Comparison of ENCODE assay signal across 1 cellular context in the genomic region with DNA sequence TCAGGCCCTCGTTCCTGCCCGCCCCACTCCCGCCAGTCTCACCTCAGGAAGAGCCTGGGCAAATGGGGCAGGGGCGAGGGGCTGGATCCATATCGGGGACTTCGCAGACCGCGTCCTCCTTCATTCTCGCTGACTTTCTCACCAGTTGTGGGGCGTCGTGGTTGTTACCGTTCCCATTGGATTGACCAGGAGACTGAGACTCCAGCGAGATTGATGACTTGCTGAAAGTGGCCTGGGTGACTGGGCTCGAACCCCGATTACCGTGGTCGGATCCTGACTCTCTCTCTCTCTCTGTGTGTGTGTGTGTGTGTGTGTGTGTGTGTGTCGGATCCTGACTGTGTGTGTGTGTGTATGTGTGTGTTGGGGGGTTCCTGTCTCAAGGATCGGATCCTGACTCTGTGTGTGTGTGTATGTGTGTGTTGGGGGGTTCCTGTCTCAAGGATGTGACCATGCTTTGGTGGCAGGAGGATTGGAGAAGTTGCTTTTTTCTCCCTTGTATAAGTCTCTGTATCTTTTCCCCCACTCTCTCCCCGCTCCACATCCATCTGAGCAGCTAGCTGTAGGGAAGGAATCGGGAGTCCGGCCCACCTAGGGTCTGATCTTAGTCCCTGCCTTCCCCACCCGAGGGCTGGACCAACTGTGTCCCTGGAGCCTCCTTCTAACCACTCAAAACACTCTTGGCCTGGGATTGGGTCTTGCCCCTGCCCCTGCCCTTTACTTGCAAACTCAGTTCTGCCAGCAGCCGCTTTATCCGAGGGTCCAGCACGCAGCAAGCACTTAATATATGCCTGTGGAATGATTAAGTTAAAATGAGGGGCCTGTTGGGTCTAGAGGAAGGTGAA.
TF ChIP-seq lines count a peak whose summit lies in the region.

No MANE protein-coding gene starts in this region.

TF ChIP-seq in K562, 482 proteins besides CTCF, POLR2A, EP300 and RAD21 (continued from another document and continues in another):
- TF ChIP-seq, protein P1, sequence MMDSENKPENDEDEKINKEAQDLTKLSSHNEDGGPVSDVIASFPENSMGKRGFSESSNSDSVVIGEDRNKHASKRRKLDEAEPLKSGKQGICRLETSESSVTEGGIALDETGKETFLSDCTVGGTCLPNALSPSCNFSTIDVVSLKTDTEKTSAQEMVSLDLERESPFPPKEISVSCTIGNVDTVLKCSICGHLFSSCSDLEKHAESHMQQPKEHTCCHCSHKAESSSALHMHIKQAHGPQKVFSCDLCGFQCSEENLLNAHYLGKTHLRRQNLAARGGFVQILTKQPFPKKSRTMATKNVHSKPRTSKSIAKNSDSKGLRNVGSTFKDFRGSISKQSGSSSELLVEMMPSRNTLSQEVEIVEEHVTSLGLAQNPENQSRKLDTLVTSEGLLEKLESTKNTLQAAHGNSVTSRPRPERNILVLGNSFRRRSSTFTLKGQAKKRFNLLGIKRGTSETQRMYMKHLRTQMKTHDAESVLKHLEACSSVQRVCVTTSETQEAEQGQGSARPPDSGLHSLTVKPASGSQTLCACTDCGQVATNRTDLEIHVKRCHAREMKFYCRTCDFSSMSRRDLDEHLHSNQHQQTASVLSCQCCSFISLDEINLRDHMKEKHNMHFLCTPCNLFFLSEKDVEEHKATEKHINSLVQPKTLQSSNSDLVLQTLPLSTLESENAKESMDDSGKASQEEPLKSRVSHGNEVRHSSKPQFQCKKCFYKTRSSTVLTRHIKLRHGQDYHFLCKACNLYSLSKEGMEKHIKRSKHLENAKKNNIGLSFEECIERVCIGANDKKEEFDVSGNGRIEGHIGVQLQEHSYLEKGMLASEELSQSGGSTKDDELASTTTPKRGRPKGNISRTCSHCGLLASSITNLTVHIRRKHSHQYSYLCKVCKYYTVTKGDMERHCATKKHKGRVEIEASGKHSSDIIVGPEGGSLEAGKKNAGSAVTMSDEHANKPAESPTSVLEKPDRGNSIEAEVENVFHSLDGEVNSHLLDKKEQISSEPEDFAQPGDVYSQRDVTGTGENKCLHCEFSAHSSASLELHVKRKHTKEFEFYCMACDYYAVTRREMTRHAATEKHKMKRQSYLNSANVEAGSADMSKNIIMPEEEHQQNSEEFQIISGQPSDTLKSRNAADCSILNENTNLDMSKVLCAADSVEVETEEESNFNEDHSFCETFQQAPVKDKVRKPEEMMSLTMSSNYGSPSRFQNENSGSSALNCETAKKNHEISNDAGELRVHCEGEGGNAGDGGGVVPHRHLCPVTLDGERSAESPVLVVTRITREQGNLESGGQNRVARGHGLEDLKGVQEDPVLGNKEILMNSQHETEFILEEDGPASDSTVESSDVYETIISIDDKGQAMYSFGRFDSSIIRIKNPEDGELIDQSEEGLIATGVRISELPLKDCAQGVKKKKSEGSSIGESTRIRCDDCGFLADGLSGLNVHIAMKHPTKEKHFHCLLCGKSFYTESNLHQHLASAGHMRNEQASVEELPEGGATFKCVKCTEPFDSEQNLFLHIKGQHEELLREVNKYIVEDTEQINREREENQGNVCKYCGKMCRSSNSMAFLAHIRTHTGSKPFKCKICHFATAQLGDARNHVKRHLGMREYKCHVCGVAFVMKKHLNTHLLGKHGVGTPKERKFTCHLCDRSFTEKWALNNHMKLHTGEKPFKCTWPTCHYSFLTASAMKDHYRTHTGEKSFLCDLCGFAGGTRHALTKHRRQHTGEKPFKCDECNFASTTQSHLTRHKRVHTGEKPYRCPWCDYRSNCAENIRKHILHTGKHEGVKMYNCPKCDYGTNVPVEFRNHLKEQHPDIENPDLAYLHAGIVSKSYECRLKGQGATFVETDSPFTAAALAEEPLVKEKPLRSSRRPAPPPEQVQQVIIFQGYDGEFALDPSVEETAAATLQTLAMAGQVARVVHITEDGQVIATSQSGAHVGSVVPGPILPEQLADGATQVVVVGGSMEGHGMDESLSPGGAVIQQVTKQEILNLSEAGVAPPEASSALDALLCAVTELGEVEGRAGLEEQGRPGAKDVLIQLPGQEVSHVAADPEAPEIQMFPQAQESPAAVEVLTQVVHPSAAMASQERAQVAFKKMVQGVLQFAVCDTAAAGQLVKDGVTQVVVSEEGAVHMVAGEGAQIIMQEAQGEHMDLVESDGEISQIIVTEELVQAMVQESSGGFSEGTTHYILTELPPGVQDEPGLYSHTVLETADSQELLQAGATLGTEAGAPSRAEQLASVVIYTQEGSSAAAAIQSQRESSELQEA (IDR thresholded peaks at IDR 0.05; ENCODE audit: low read depth), result peak; percentile 51; the same call in 1 of the 2 replicates
- TF ChIP-seq SP2 (IDR thresholded peaks at IDR 0.05; ENCODE audit: extremely low read depth, low read depth, low read length, poor library complexity, severe bottlenecking), result no peak
- no peak for TF ChIP-seq ZNF778 (CRISPR knock-in tag; IDR thresholded peaks at IDR 0.05)
- peak; percentile 88; the same call in 1 of the 2 replicates for TF ChIP-seq HDGF (IDR thresholded peaks at IDR 0.05)
- TF ChIP-seq MAZ (CRISPR knock-in tag; conservative IDR thresholded peaks at IDR 0.05 in 1 of 2, IDR thresholded peaks at IDR 0.05 in 1 of 2), result peak in 1 of 2 experiments; percentile 39; a peak in 2 of 4 replicates
- TF ChIP-seq RCOR1 (IDR thresholded peaks at IDR 0.05; ENCODE audit: borderline replicate concordance in 1 of 2, low read depth in 2 of 2, low read length in 2 of 2), result peak in 1 of 2 experiments; percentile 78; a peak in 2 of 4 replicates
- TF ChIP-seq, protein P2, sequence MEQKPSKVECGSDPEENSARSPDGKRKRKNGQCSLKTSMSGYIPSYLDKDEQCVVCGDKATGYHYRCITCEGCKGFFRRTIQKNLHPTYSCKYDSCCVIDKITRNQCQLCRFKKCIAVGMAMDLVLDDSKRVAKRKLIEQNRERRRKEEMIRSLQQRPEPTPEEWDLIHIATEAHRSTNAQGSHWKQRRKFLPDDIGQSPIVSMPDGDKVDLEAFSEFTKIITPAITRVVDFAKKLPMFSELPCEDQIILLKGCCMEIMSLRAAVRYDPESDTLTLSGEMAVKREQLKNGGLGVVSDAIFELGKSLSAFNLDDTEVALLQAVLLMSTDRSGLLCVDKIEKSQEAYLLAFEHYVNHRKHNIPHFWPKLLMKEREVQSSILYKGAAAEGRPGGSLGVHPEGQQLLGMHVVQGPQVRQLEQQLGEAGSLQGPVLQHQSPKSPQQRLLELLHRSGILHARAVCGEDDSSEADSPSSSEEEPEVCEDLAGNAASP (IDR thresholded peaks at IDR 0.05), result no peak
- TF ChIP-seq, protein P3, sequence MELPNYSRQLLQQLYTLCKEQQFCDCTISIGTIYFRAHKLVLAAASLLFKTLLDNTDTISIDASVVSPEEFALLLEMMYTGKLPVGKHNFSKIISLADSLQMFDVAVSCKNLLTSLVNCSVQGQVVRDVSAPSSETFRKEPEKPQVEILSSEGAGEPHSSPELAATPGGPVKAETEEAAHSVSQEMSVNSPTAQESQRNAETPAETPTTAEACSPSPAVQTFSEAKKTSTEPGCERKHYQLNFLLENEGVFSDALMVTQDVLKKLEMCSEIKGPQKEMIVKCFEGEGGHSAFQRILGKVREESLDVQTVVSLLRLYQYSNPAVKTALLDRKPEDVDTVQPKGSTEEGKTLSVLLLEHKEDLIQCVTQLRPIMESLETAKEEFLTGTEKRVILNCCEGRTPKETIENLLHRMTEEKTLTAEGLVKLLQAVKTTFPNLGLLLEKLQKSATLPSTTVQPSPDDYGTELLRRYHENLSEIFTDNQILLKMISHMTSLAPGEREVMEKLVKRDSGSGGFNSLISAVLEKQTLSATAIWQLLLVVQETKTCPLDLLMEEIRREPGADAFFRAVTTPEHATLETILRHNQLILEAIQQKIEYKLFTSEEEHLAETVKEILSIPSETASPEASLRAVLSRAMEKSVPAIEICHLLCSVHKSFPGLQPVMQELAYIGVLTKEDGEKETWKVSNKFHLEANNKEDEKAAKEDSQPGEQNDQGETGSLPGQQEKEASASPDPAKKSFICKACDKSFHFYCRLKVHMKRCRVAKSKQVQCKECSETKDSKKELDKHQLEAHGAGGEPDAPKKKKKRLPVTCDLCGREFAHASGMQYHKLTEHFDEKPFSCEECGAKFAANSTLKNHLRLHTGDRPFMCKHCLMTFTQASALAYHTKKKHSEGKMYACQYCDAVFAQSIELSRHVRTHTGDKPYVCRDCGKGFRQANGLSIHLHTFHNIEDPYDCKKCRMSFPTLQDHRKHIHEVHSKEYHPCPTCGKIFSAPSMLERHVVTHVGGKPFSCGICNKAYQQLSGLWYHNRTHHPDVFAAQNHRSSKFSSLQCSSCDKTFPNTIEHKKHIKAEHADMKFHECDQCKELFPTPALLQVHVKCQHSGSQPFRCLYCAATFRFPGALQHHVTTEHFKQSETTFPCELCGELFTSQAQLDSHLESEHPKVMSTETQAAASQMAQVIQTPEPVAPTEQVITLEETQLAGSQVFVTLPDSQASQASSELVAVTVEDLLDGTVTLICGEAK (IDR thresholded peaks at IDR 0.05), result peak; percentile 64
- TF ChIP-seq, protein P3 (CRISPR knock-in tag; IDR thresholded peaks at IDR 0.05), result no peak
- TF ChIP-seq MAFF (IDR thresholded peaks at IDR 0.05; ENCODE audit: low read length), result no peak
- TF ChIP-seq SPI1 (IDR thresholded peaks at IDR 0.05; ENCODE audit: borderline replicate concordance, low read depth, low read length), result no peak
- peak; percentile 61 for TF ChIP-seq SMARCA4 (IDR thresholded peaks at IDR 0.05)
- no peak for TF ChIP-seq MEF2D (tag; conservative IDR thresholded peaks at IDR 0.05; ENCODE audit: low read depth)
- no peak for TF ChIP-seq CBFB (CRISPR knock-in tag; IDR thresholded peaks at IDR 0.05)
- peak; percentile 83; the same call in 1 of the 2 replicates for TF ChIP-seq THRAP3 (IDR thresholded peaks at IDR 0.05; ENCODE audit: borderline replicate concordance)
- peak; percentile 76 for TF ChIP-seq ELF4 (CRISPR knock-in tag; IDR thresholded peaks at IDR 0.05)
- peak; percentile 51; the same call in 1 of the 2 replicates for TF ChIP-seq NFE2 (IDR thresholded peaks at IDR 0.05; ENCODE audit: low read depth)
- no peak for TF ChIP-seq HMG20B (CRISPR knock-in tag; IDR thresholded peaks at IDR 0.05)
- peak; percentile 42 for TF ChIP-seq ARHGAP35 (IDR thresholded peaks at IDR 0.05; ENCODE audit: partially characterized antibody)
- peak; percentile 82 for TF ChIP-seq ZNF316 (IDR thresholded peaks at IDR 0.05)
- no peak for TF ChIP-seq JUN (IDR thresholded peaks at IDR 0.05; ENCODE audit: borderline replicate concordance, low read depth, low read length)
- TF ChIP-seq JUN (CRISPR knock-in tag; IDR thresholded peaks at IDR 0.05; ENCODE audit: borderline replicate concordance), result no peak
- TF ChIP-seq, protein P4, sequence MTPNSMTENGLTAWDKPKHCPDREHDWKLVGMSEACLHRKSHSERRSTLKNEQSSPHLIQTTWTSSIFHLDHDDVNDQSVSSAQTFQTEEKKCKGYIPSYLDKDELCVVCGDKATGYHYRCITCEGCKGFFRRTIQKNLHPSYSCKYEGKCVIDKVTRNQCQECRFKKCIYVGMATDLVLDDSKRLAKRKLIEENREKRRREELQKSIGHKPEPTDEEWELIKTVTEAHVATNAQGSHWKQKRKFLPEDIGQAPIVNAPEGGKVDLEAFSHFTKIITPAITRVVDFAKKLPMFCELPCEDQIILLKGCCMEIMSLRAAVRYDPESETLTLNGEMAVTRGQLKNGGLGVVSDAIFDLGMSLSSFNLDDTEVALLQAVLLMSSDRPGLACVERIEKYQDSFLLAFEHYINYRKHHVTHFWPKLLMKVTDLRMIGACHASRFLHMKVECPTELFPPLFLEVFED (CRISPR knock-in tag; conservative IDR thresholded peaks at IDR 0.05), result peak; percentile 79; the same call in 1 of the 2 replicates
- TF ChIP-seq MED1 (CRISPR knock-in tag; IDR thresholded peaks at IDR 0.05; ENCODE audit: borderline replicate concordance), result 0 out of 2 replicates have a peak, but pooled peaks have one; percentile 40
- TF ChIP-seq TBL1XR1 (IDR thresholded peaks at IDR 0.05; ENCODE audit: low read length in 2 of 2), result no peak
- TF ChIP-seq, protein P5, sequence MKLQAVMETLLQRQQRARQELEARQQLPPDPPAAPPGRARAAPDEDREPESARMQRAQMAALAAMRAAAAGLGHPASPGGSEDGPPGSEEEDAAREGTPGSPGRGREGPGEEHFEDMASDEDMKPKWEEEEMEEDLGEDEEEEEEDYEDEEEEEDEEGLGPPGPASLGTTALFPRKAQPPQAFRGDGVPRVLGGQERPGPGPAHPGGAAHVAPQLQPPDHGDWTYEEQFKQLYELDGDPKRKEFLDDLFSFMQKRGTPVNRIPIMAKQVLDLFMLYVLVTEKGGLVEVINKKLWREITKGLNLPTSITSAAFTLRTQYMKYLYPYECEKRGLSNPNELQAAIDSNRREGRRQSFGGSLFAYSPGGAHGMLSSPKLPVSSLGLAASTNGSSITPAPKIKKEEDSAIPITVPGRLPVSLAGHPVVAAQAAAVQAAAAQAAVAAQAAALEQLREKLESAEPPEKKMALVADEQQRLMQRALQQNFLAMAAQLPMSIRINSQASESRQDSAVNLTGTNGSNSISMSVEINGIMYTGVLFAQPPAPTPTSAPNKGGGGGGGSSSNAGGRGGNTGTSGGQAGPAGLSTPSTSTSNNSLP (IDR thresholded peaks at IDR 0.05; ENCODE audit: borderline replicate concordance, low read depth, low read length), result no peak
- TF ChIP-seq NCOA1 (IDR thresholded peaks at IDR 0.05; ENCODE audit: low read depth), result 0 out of 2 replicates have a peak, but pooled peaks have one; percentile 34
